26 cellular contexts compared by ENCODE assay signal in genomic region chr2:209549589-209549988, GRCh38.
"Had no signal": no experiment of that assay in that cellular context is flagged by ENCODE, and none has a peak within 500 bp of the region (broad histone marks: within the 10 kb centered on the region; RNA-seq: fewer than 3 reads in every experiment).

No MANE protein-coding gene starts in this region.

- H3K27ac Mint-ChIP-seq: activated CD8-positive, alpha-beta T cell treated with anti-CD3 and anti-CD28 coated beads, Interleukin-2, amount 10 ng/mL, durations not matched to agents 7 days and 5 days; naive thymus-derived CD4-positive, alpha-beta T cell; neural progenitor cell had no signal

- H3K36me3 Mint-ChIP-seq: naive thymus-derived CD4-positive, alpha-beta T cell had no signal

- H3K27me3 Mint-ChIP-seq: naive thymus-derived CD4-positive, alpha-beta T cell had no signal

- DNase-seq: activated CD4-positive, alpha-beta T cell treated with anti-CD3 and anti-CD28 coated beads for 48 hours; activated CD4-positive, CD25-positive, alpha-beta regulatory T cell; activated CD8-positive, alpha-beta memory T cell treated with anti-CD3 and anti-CD28 coated beads, Interleukin-2, amount 50 U/mL, for 4 hours; activated CD8-positive, alpha-beta T cell treated with anti-CD3 and anti-CD28 coated beads, Interleukin-2, amount 10 ng/mL, durations not matched to agents 7 days and 5 days; activated effector memory CD4-positive, alpha-beta T cell treated with Interleukin-2 at 50 U/mL for 16 hours; activated naive CD4-positive, alpha-beta T cell treated with anti-CD3 and anti-CD28 coated beads, Interleukin-2, amount 50 U/mL, for 16 hours; activated T-cell treated with anti-CD3 and anti-CD28 coated beads, Interleukin-2, amount 50 U/mL, for 48 hours; cerebellar nuclear complex; cortex of kidney; gastrocnemius medialis; head of caudate nucleus; kidney glomerular epithelial cell; left ventricle myocardium superior; mucosa of descending colon; naive thymus-derived CD4-positive, alpha-beta T cell; psoas muscle; right cardiac atrium; stimulated activated naive CD8-positive, alpha-beta T cell treated with anti-CD3 and anti-CD28 coated beads, Interleukin-15, Interleukin-2, amounts not matched to agents 100 U/mL and 50 U/mL, for 24 hours; substantia nigra; T-helper 9 cell; transverse colon had no signal

- ATAC-seq: activated CD8-positive, alpha-beta T cell treated with anti-CD3 and anti-CD28 coated beads, Interleukin-2, amount 10 ng/mL, durations not matched to agents 7 days and 5 days; gastrocnemius medialis; left ventricle myocardium superior; mucosa of descending colon; naive thymus-derived CD4-positive, alpha-beta T cell; psoas muscle; right cardiac atrium; stimulated activated naive CD8-positive, alpha-beta T cell treated with anti-CD3 and anti-CD28 coated beads, Interleukin-15, Interleukin-2, amounts not matched to agents 100 U/mL and 50 U/mL, for 24 hours had no signal

- H3K4me3 Mint-ChIP-seq: activated CD8-positive, alpha-beta T cell treated with anti-CD3 and anti-CD28 coated beads, Interleukin-2, amount 10 ng/mL, durations not matched to agents 7 days and 5 days; naive thymus-derived CD4-positive, alpha-beta T cell; neural progenitor cell had no signal

- H3K27ac ChIP-seq: ascending aorta, breast epithelium, gastrocnemius medialis, psoas muscle, skin epidermis, transverse colon, vagina had no signal
